ENCODE assay signal across 1 cellular context in genomic region chr7:81140775-81141174, GRCh38.
TF ChIP-seq lines count a peak whose summit lies in the region.

No MANE protein-coding gene starts in this region.

TF ChIP-seq in SK-N-SH, 30 proteins besides CTCF, POLR2A, EP300 and RAD21 (continued from another document):
- TF ChIP-seq SMC3 (IDR thresholded peaks at IDR 0.05; ENCODE audit: low read depth, low read length) (no peak), POLR2AphosphoS5 (IDR thresholded peaks at IDR 0.05; ENCODE audit: low read depth, low read length) (no peak), NFIC (IDR thresholded peaks at IDR 0.05; ENCODE audit: borderline replicate concordance) (no peak), IRF3 (IDR thresholded peaks at IDR 0.05; ENCODE audit: low read depth, low read length) (no peak), EZH2phosphoT487 (IDR thresholded peaks at IDR 0.05; ENCODE audit: borderline replicate concordance, low read depth) (no peak), TEAD4 (IDR thresholded peaks at IDR 0.05; ENCODE audit: borderline replicate concordance, insufficient read depth) (no peak), REST (IDR thresholded peaks at IDR 0.05; ENCODE audit: low read depth, low read length) (no peak), FOXJ3 (CRISPR knock-in tag; IDR thresholded peaks at IDR 0.05) (no peak), RXRA (IDR thresholded peaks at IDR 0.05; ENCODE audit: borderline replicate concordance, low read depth) (no peak)
